In the genomic region with DNA sequence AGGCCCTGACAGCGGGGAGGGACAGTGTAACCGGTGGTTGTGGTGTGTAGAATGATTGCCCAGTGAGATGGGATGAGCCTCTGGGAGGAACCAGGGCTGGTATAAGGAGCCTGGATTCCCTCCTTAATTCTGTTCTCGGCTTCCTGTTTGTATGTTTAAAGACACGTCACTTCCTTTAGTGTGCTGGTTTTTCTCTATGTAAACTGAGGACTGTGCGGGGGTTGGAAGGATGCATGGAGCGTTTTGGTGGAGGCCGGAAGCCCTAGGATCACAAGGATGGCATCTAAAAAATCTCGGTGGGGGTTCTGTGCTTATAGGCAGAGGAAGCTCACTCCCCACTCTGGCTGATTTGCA, we compare ENCODE assay signal across 8 cellular contexts. TPM values are rescaled to one million over a fixed set of nuclear protein-coding genes. Genes with fewer than 3 reads are reported as not detected.
DNase-seq lines count a peak whose midpoint lies in the region; ATAC-seq and TF ChIP-seq lines count a peak whose summit lies in the region.

No MANE protein-coding gene starts in this region.

- H3K4me1 ChIP-seq in neuronal stem cell (ENCODE audit: control insufficient read depth in 2 of 2, insufficient read depth in 1 of 2, low read depth in 1 of 2, low read length in 2 of 2) = peaks cover 4 to 19% of the 10 kb centered on the region in 2 donors

- no peak overlapping the region for H4K91ac ChIP-seq in neuronal stem cell (ENCODE audit: low read depth, low read length, poor library complexity)

- H2BK15ac ChIP-seq in neuronal stem cell (ENCODE audit: low read length) = no peak overlapping the region

- no peak overlapping the region for H2BK12ac ChIP-seq in neuronal stem cell (ENCODE audit: low read length)

- peak; percentile 64 for ATAC-seq in SK-N-SH treated with all-trans-retinoic acid at 6 μM for 48 hours
- ATAC-seq in HG02981 (IDR thresholded peaks at IDR 0.05; ENCODE audit: unreplicated experiment) = no peak

- H3K9ac ChIP-seq in neuronal stem cell (ENCODE audit: low read depth, low read length, poor library complexity) = peak overlapping the region; percentile 91

- H3K9me3 ChIP-seq in neuronal stem cell (replicated peaks in 1 of 2; ENCODE audit: control insufficient read depth in 2 of 2, insufficient read depth in 1 of 2, low read depth in 1 of 2, low read length in 2 of 2) = no peaks in the 10 kb centered on the region

- no peak overlapping the region for H3K18ac ChIP-seq in neuronal stem cell (ENCODE audit: low read length)

- WGBS in neuronal stem cell (ENCODE audit: extremely low coverage in 2 of 2, insufficient read length in 2 of 2, insufficient replicate concordance in 1 of 2), 2 donors = no CpG with 5 or more reads among the region's 8 CpGs

- H3K36me3 ChIP-seq in H7 (replicated peaks; ENCODE audit: control insufficient read depth, insufficient read depth, low read length) (peaks cover 3% of the 10 kb centered on the region), neuronal stem cell (replicated peaks in 1 of 2; ENCODE audit: control insufficient read depth in 2 of 2, insufficient read depth in 2 of 2, low read length in 2 of 2) (peaks cover 8 to 43% of the 10 kb centered on the region in 2 donors)

- in situ Hi-C loops in G401 (cut with HindIII; ENCODE audit: low sequenced_read_pairs) = loop anchor here (10.0 kb wide), 1 partner anchor 492 kb away; no protein-coding TSS in a partner anchor

- no peak for DNase-seq in H7
- no peak for DNase-seq in epithelial cell of proximal tubule (ENCODE audit: low read depth)
- DNase-seq in neuronal stem cell (ENCODE audit: low spot score) = no peak
- no peak for DNase-seq in G401 (ENCODE audit: low spot score)
- no peak for DNase-seq in DMS153 treated with DMSO at 0.1 percent for 48 hours (lab: John Stamatoyannopoulos, UW; ENCODE audit: unreplicated experiment)

- H2BK120ac ChIP-seq in neuronal stem cell (ENCODE audit: low read depth, low read length) = no peak overlapping the region

- H3K27ac ChIP-seq in C4-2B (peak overlapping the region; percentile 88), neuronal stem cell (replicated peaks; ENCODE audit: low read length) (no peak overlapping the region)

- H2AK5ac ChIP-seq in neuronal stem cell (ENCODE audit: low read depth, low read length) = no peak overlapping the region

- peaks cover 24% of the 10 kb centered on the region for H3K79me1 ChIP-seq in neuronal stem cell (ENCODE audit: low read depth, low read length)

- no peak for TF ChIP-seq CTCF in C4-2B (conservative IDR thresholded peaks at IDR 0.05)
- no peak for TF ChIP-seq CTCF in epithelial cell of proximal tubule (conservative IDR thresholded peaks at IDR 0.05; ENCODE audit: low read depth, low read length)

- H4K8ac ChIP-seq in neuronal stem cell (ENCODE audit: low read depth, low read length) = no peak overlapping the region

- H3K27me3 ChIP-seq in H7 (ENCODE audit: control insufficient read depth, insufficient read depth, low read length) (no peaks in the 10 kb centered on the region), neuronal stem cell (ENCODE audit: control insufficient read depth in 3 of 3, insufficient read depth in 3 of 3, low read depth in 1 of 3, low read length in 3 of 3) (no peaks in the 10 kb centered on the region)

- H3K23ac ChIP-seq in neuronal stem cell (ENCODE audit: low read depth, low read length, poor library complexity) = no peak overlapping the region

- peak overlapping the region; percentile 100 for H3K4me2 ChIP-seq in neuronal stem cell (ENCODE audit: insufficient read depth, low read length, poor library complexity, severe bottlenecking)

- H2BK5ac ChIP-seq in neuronal stem cell (ENCODE audit: low read length) = no peak overlapping the region

- H3K4me3 ChIP-seq in H7 (ENCODE audit: insufficient read depth, low read depth, low read length) (peak overlapping the region; percentile 93), epithelial cell of proximal tubule (ENCODE audit: low read depth, low read length) (peak overlapping the region; percentile 99), neuronal stem cell (ENCODE audit: low read length in 2 of 2) (peak overlapping the region; percentile 98)

- no peak overlapping the region for H3K4ac ChIP-seq in neuronal stem cell (ENCODE audit: low read length)

- H2AFZ ChIP-seq in neuronal stem cell (ENCODE audit: low read length) = no peak overlapping the region

- H3K14ac ChIP-seq in neuronal stem cell (ENCODE audit: low read length) = no peak overlapping the region

TF ChIP-seq in SK-N-SH treated with all-trans-retinoic acid at 6 μM for 48 hours, 23 proteins besides CTCF, POLR2A, EP300 and RAD21 (continues in another document):
- no peak for TF ChIP-seq ZFP3 (CRISPR knock-in tag; IDR thresholded peaks at IDR 0.05)
- no peak for TF ChIP-seq TCF4 (CRISPR knock-in tag; IDR thresholded peaks at IDR 0.05; ENCODE audit: borderline replicate concordance)
- TF ChIP-seq ZNF70 (CRISPR knock-in tag; IDR thresholded peaks at IDR 0.05) = no peak
- no peak for TF ChIP-seq ZFP30 (CRISPR knock-in tag; IDR thresholded peaks at IDR 0.05)
- TF ChIP-seq ISL1 (CRISPR knock-in tag; IDR thresholded peaks at IDR 0.05) = no peak
- no peak for TF ChIP-seq CSDC2 (CRISPR knock-in tag; IDR thresholded peaks at IDR 0.05)
- TF ChIP-seq RARB (CRISPR knock-in tag; IDR thresholded peaks at IDR 0.05) = no peak
- no peak for TF ChIP-seq ARNTL (CRISPR knock-in tag; IDR thresholded peaks at IDR 0.05; ENCODE audit: borderline replicate concordance, low read depth)
- no peak for TF ChIP-seq TOX (CRISPR knock-in tag; IDR thresholded peaks at IDR 0.05; ENCODE audit: borderline replicate concordance)
- no peak for TF ChIP-seq POU6F1 (CRISPR knock-in tag; IDR thresholded peaks at IDR 0.05; ENCODE audit: borderline replicate concordance, low read depth)
- TF ChIP-seq, protein P1, sequence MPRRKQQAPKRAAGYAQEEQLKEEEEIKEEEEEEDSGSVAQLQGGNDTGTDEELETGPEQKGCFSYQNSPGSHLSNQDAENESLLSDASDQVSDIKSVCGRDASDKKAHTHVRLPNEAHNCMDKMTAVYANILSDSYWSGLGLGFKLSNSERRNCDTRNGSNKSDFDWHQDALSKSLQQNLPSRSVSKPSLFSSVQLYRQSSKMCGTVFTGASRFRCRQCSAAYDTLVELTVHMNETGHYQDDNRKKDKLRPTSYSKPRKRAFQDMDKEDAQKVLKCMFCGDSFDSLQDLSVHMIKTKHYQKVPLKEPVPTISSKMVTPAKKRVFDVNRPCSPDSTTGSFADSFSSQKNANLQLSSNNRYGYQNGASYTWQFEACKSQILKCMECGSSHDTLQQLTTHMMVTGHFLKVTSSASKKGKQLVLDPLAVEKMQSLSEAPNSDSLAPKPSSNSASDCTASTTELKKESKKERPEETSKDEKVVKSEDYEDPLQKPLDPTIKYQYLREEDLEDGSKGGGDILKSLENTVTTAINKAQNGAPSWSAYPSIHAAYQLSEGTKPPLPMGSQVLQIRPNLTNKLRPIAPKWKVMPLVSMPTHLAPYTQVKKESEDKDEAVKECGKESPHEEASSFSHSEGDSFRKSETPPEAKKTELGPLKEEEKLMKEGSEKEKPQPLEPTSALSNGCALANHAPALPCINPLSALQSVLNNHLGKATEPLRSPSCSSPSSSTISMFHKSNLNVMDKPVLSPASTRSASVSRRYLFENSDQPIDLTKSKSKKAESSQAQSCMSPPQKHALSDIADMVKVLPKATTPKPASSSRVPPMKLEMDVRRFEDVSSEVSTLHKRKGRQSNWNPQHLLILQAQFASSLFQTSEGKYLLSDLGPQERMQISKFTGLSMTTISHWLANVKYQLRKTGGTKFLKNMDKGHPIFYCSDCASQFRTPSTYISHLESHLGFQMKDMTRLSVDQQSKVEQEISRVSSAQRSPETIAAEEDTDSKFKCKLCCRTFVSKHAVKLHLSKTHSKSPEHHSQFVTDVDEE (CRISPR knock-in tag; IDR thresholded peaks at IDR 0.05) = no peak
- no peak for TF ChIP-seq SNAI2 (CRISPR knock-in tag; IDR thresholded peaks at IDR 0.05)
- no peak for TF ChIP-seq ZC3H10 (CRISPR knock-in tag; IDR thresholded peaks at IDR 0.05)
- TF ChIP-seq PPARA (CRISPR knock-in tag; IDR thresholded peaks at IDR 0.05; ENCODE audit: borderline replicate concordance) = no peak

RNA-seq across cellular contexts. Expression of gene NTMT1, which starts 1.0 kb away (rescaled TPM):
- total RNA-seq in H7 (2014; rRNA removed; shearing (Covaris generic)) = 71.2 and 80.5 TPM in 2 replicates
- 37.9 and 104 TPM in 2 replicates for total RNA-seq in epithelial cell of proximal tubule
- 24.4 TPM for polyA plus RNA-seq in neuronal stem cell (2013, experiment 1 of 2)
- 22.5 TPM for polyA plus RNA-seq in neuronal stem cell (2013, experiment 2 of 2)
- 107 and 123 TPM in 2 replicates for total RNA-seq in G401 (2014; rRNA removed; shearing (Covaris generic))

RNA-seq across cellular contexts. Expression of gene C9orf50, which starts 6.0 kb away (rescaled TPM):
- not detected in 2 replicates for total RNA-seq in H7 (2014; rRNA removed; shearing (Covaris generic))
- 0.69 TPM in 1 of 2 replicates, not detected in the other for total RNA-seq in epithelial cell of proximal tubule
- polyA plus RNA-seq in neuronal stem cell (2013, experiment 1 of 2) = 0.11 TPM
- 0.07 TPM for polyA plus RNA-seq in neuronal stem cell (2013, experiment 2 of 2)
- not detected in 2 replicates for total RNA-seq in G401 (2014; rRNA removed; shearing (Covaris generic))

RNA-seq across cellular contexts. Expression of gene ASB6, which starts 15.0 kb away (rescaled TPM):
- total RNA-seq in H7 (2014; rRNA removed; shearing (Covaris generic)) = 19.2 and 20.9 TPM in 2 replicates
- 22.3 and 29.2 TPM in 2 replicates for total RNA-seq in epithelial cell of proximal tubule
- 10.1 TPM for polyA plus RNA-seq in neuronal stem cell (2013, experiment 1 of 2)
- polyA plus RNA-seq in neuronal stem cell (2013, experiment 2 of 2) = 10.5 TPM
- total RNA-seq in G401 (2014; rRNA removed; shearing (Covaris generic)) = 37.2 and 49.7 TPM in 2 replicates

RNA-seq across cellular contexts. Expression of gene PRRX2, which starts 38.5 kb away (rescaled TPM):
- 10.8 and 12.7 TPM in 2 replicates for total RNA-seq in H7 (2014; rRNA removed; shearing (Covaris generic))
- total RNA-seq in epithelial cell of proximal tubule = 0.17 and 1.7 TPM in 2 replicates
- polyA plus RNA-seq in neuronal stem cell (2013, experiment 1 of 2) = 26.3 TPM
- polyA plus RNA-seq in neuronal stem cell (2013, experiment 2 of 2) = 25.0 TPM
- not detected in 2 replicates for total RNA-seq in G401 (2014; rRNA removed; shearing (Covaris generic))
